8 cellular contexts compared by ENCODE assay signal in genomic region chr19:10112895-10113591, GRCh38. TPM values are rescaled to one million over a fixed set of nuclear protein-coding genes. Genes with fewer than 3 reads are reported as not detected.
DNase-seq lines count a peak whose midpoint lies in the region; ATAC-seq and TF ChIP-seq lines count a peak whose summit lies in the region.

No MANE protein-coding gene starts in this region.

- peak; percentile 68 for DNase-seq in DMS53 (lab: John Stamatoyannopoulos, UW)
- peak; percentile 61 for DNase-seq in Jurkat, Clone E6-1 (ENCODE audit: low read depth, low spot score)
- no peak for DNase-seq in mammary epithelial cell
- peak; percentile 67 for DNase-seq in lower lobe of right lung
- DNase-seq in tibial artery: no peak

- peaks cover 5% of the 10 kb centered on the region for H4K20me1 ChIP-seq in mammary epithelial cell (ENCODE audit: insufficient read depth, low read length)

- 100% methylated on average over 1 of the region's 25 CpGs for WGBS in mammary epithelial cell (ENCODE audit: low coverage, missing lambda C conversion rate)
- 36% methylated on average over 25 of the region's 25 CpGs for WGBS in thymus

- dilution Hi-C loops in mammary epithelial cell (cut with HindIII; ENCODE audit: low sequenced_read_pairs): no loop called here

- peaks cover 45% of the 10 kb centered on the region for H3K79me2 ChIP-seq in mammary epithelial cell (ENCODE audit: insufficient read depth, low read length)

- CTCF ChIA-PET in mammary epithelial cell (lab: Charles Lee; ENCODE audit: low non-redundant PET): no interaction called here

- H3K9me3 ChIP-seq in mammary epithelial cell (replicated peaks; ENCODE audit: insufficient read depth, low read length) (no peaks in the 10 kb centered on the region), lower lobe of right lung (no peaks in the 10 kb centered on the region), thymus (ENCODE audit: control insufficient read depth) (no peaks in the 10 kb centered on the region), tibial artery (no peaks in the 10 kb centered on the region)

- no TSS peak for BruUV-seq in mammary epithelial cell (replicated peaks; lab: Mats Ljungman, UMichigan)

- H3K36me3 ChIP-seq in mammary epithelial cell (ENCODE audit: insufficient read depth, low read length) (peaks cover 17% of the 10 kb centered on the region), lower lobe of right lung (peaks cover 77% of the 10 kb centered on the region), thymus (ENCODE audit: control insufficient read depth, insufficient read depth) (peaks cover 73% of the 10 kb centered on the region), tibial artery (peaks cover 69 to 82% (median 76%) of the 10 kb centered on the region in 3 donors)

- intact Hi-C loops in mammary epithelial cell (cut with micrococcal nuclease): loop anchor here (1.0 to 2.0 kb wide), 4 partner anchors 39 to 179 kb away; no protein-coding TSS in a partner anchor
- intact Hi-C loops in lower lobe of right lung (cut with DNase I): no loop called here
- intact Hi-C loops in tibial artery (cut with DNase I; ENCODE audit: low total_unique reads): no loop called here

- no peak overlapping the region for H3K9ac ChIP-seq in mammary epithelial cell (ENCODE audit: insufficient read depth, low read length)

- H3K4me3 ChIP-seq in Jurkat, Clone E6-1 (ENCODE audit: low read length): no peak overlapping the region
- H3K4me3 ChIP-seq in mammary epithelial cell (replicated peaks in 1 of 3; ENCODE audit: insufficient read depth in 1 of 3, low read depth in 2 of 3, low read length in 3 of 3) (no peak overlapping the region), lower lobe of right lung (peak overlapping the region; percentile 21), thymus (ENCODE audit: low read length) (no peak overlapping the region), tibial artery (no peak overlapping the region)

- H2AFZ ChIP-seq in mammary epithelial cell (ENCODE audit: low read depth, low read length): no peak overlapping the region

- no peaks in the 10 kb centered on the region for H3K27me3 ChIP-seq in mammary epithelial cell (ENCODE audit: insufficient read depth, low read length)
- H3K27me3 ChIP-seq in lower lobe of right lung (ENCODE audit: low read depth): no peaks in the 10 kb centered on the region
- no peaks in the 10 kb centered on the region for H3K27me3 ChIP-seq in thymus (ENCODE audit: control insufficient read depth, insufficient read depth)
- no peaks in the 10 kb centered on the region for H3K27me3 ChIP-seq in tibial artery

- H3K4me1 ChIP-seq in mammary epithelial cell (ENCODE audit: insufficient read depth, low read length) (peaks cover 5% of the 10 kb centered on the region), lower lobe of right lung (peaks cover 16% of the 10 kb centered on the region), thymus (ENCODE audit: control insufficient read depth, insufficient read depth, low read length) (peaks cover 6% of the 10 kb centered on the region), tibial artery (peaks cover 0 to 16% (median 6%) of the 10 kb centered on the region in 4 donors)

- in situ Hi-C loops in mammary epithelial cell (cut with MboI; ENCODE audit: low sequenced_read_pairs in 2 of 2): no loop called here

- peak; percentile 62 for TF ChIP-seq CTCF in VCaP (conservative IDR thresholded peaks at IDR 0.05)
- TF ChIP-seq CTCF in mammary epithelial cell (conservative IDR thresholded peaks at IDR 0.05 in 1 of 2, IDR thresholded peaks at IDR 0.05 in 1 of 2; ENCODE audit: extremely low read depth in 1 of 2, insufficient read depth in 1 of 2, low read depth in 1 of 2, low read length in 2 of 2): peak; percentile 44 to 77
- TF ChIP-seq CTCF in lower lobe of right lung (IDR thresholded peaks at IDR 0.05): peak; percentile 51
- TF ChIP-seq CTCF in tibial artery (IDR thresholded peaks at IDR 0.05): peak in 1 of 2 experiments; percentile 26

- no peak overlapping the region for H3K4me2 ChIP-seq in mammary epithelial cell (ENCODE audit: insufficient read depth, low read depth, low read length)

- ATAC-seq in lower lobe of right lung (peak; percentile 52 to 56), GM21367 (IDR thresholded peaks at IDR 0.05; ENCODE audit: unreplicated experiment) (no peak)

- H3K27ac ChIP-seq in VCaP: no peak overlapping the region
- no peak overlapping the region for H3K27ac ChIP-seq in mammary epithelial cell (ENCODE audit: insufficient read depth, low read depth, low read length)
- no peak overlapping the region for H3K27ac ChIP-seq in lower lobe of right lung
- peak overlapping the region; percentile 38 for H3K27ac ChIP-seq in thymus (ENCODE audit: low read depth)
- peak overlapping the region in 1 of 2 donors; percentile 19 for H3K27ac ChIP-seq in tibial artery

RNA-seq across cellular contexts. Expression of gene P2RY11, which starts 1.6 kb away (rescaled TPM):
- polyA plus RNA-seq in Jurkat, Clone E6-1 (2012; ENCODE audit: insufficient read depth, insufficient read length): 32.0 TPM
- total RNA-seq in mammary epithelial cell: 10 to 100 TPM in 1 of 2 donors, 1 to 10 TPM in 1; 2.5 to 22.2 TPM
- polyA plus RNA-seq in mammary epithelial cell: 5.0 TPM
- polyA minus RNA-seq in mammary epithelial cell: not detected
- total RNA-seq in lower lobe of right lung: 15.6 TPM
- polyA plus RNA-seq in thymus: 14.5 TPM

RNA-seq across cellular contexts. Expression of gene EIF3G, which starts 6.7 kb away (rescaled TPM):
- polyA plus RNA-seq in Jurkat, Clone E6-1 (2012; ENCODE audit: insufficient read depth, insufficient read length): 349 TPM
- total RNA-seq in mammary epithelial cell: 100 to 1,000 TPM; 178 to 223 TPM
- 178 TPM for polyA plus RNA-seq in mammary epithelial cell
- polyA minus RNA-seq in mammary epithelial cell: 105 TPM
- 158 TPM for total RNA-seq in lower lobe of right lung
- 188 TPM for polyA plus RNA-seq in thymus

RNA-seq across cellular contexts. Expression of gene PPAN, which starts 6.9 kb away (rescaled TPM):
- 118 TPM for polyA plus RNA-seq in Jurkat, Clone E6-1 (2012; ENCODE audit: insufficient read depth, insufficient read length)
- total RNA-seq in mammary epithelial cell (10 to 100 TPM; 26.8 to 72.6 TPM), lower lobe of right lung (30.8 TPM)
- polyA plus RNA-seq in mammary epithelial cell (40.6 TPM), thymus (54.9 TPM)
- 97.0 TPM for polyA minus RNA-seq in mammary epithelial cell

RNA-seq across cellular contexts. Expression of gene ANGPTL6, which starts 10.6 kb away (rescaled TPM):
- polyA plus RNA-seq in Jurkat, Clone E6-1 (2012; ENCODE audit: insufficient read depth, insufficient read length): 2.3 TPM
- not detected for total RNA-seq in mammary epithelial cell
- 0.26 TPM for polyA plus RNA-seq in mammary epithelial cell
- not detected for polyA minus RNA-seq in mammary epithelial cell
- total RNA-seq in lower lobe of right lung: 0.44 TPM
- polyA plus RNA-seq in thymus: 4.7 TPM

RNA-seq across cellular contexts. Expression of gene SHFL, which starts 26.9 kb away (rescaled TPM):
- polyA plus RNA-seq in Jurkat, Clone E6-1 (2012; ENCODE audit: insufficient read depth, insufficient read length): 35.4 TPM
- total RNA-seq in mammary epithelial cell (10 to 100 TPM; 14.3 to 22.4 TPM), lower lobe of right lung (43.4 TPM)
- polyA plus RNA-seq in mammary epithelial cell (17.5 TPM), thymus (55.6 TPM)
- polyA minus RNA-seq in mammary epithelial cell: 9.3 TPM

Comparison
In these comparisons a context has a peak if more than half of its experiments do, and no peak if none do; other contexts are left out.
1. DNase-seq: peak in DMS53 (single experiment), Jurkat, Clone E6-1 (single experiment) and lower lobe of right lung (single experiment); none in mammary epithelial cell (single experiment) and tibial artery (0 of 2).